In genomic region chr19:3987619-3988371, GRCh38 we compare ENCODE assay signal across 1 cellular context.
TF ChIP-seq lines count a peak whose summit lies in the region.

No MANE protein-coding gene starts in this region.

TF ChIP-seq in HepG2, 621 proteins besides CTCF, POLR2A, EP300 and RAD21 (continues in another document):
- TF ChIP-seq HNF1B (CRISPR knock-in tag; IDR thresholded peaks at IDR 0.05) (no peak), HNRNPH1 (optimal IDR thresholded peaks at IDR 0.05; ENCODE audit: low read depth, low read length) (no peak), HOXA3 (CRISPR knock-in tag; IDR thresholded peaks at IDR 0.05) (0 out of 2 replicates have a peak, but pooled peaks have one; percentile 4), ERF (CRISPR knock-in tag; IDR thresholded peaks at IDR 0.05) (no peak), SMYD3 (CRISPR knock-in tag; IDR thresholded peaks at IDR 0.05) (no peak), ZBTB7A (CRISPR knock-in tag; IDR thresholded peaks at IDR 0.05) (no peak), ZFP37 (CRISPR knock-in tag; IDR thresholded peaks at IDR 0.05; ENCODE audit: borderline replicate concordance) (no peak), ZNF263 (CRISPR knock-in tag; IDR thresholded peaks at IDR 0.05) (no peak), ZBTB49 (CRISPR knock-in tag; IDR thresholded peaks at IDR 0.05; ENCODE audit: borderline replicate concordance) (no peak), ZNF543 (CRISPR knock-in tag; IDR thresholded peaks at IDR 0.05) (0 out of 2 replicates have a peak, but pooled peaks have one; percentile 38), NR2F2 (IDR thresholded peaks at IDR 0.05; ENCODE audit: borderline replicate concordance, low read depth) (no peak), TCF12 (IDR thresholded peaks at IDR 0.05) (no peak), TCF12 (CRISPR knock-in tag; IDR thresholded peaks at IDR 0.05) (no peak), POLR2AphosphoS5 (IDR thresholded peaks at IDR 0.05; ENCODE audit: low read depth, low read length) (no peak), ZSCAN9 (CRISPR knock-in tag; IDR thresholded peaks at IDR 0.05; ENCODE audit: borderline replicate concordance) (no peak), ATRX (CRISPR knock-in tag; IDR thresholded peaks at IDR 0.05; ENCODE audit: borderline replicate concordance) (no peak), LBX2 (CRISPR knock-in tag; IDR thresholded peaks at IDR 0.05; ENCODE audit: borderline replicate concordance) (no peak), KLF9 (CRISPR knock-in tag; IDR thresholded peaks at IDR 0.05; ENCODE audit: low read depth) (no peak), ZNF143 (CRISPR knock-in tag; IDR thresholded peaks at IDR 0.05) (no peak), KLF11 (CRISPR knock-in tag; IDR thresholded peaks at IDR 0.05) (no peak), RXRB (CRISPR knock-in tag; IDR thresholded peaks at IDR 0.05; ENCODE audit: borderline replicate concordance) (no peak), CREB3 (CRISPR knock-in tag; IDR thresholded peaks at IDR 0.05) (no peak), FOXK2 (IDR thresholded peaks at IDR 0.05) (no peak), ZNF577 (CRISPR knock-in tag; IDR thresholded peaks at IDR 0.05; ENCODE audit: borderline replicate concordance, low read depth) (no peak), ZNF607 (CRISPR knock-in tag; IDR thresholded peaks at IDR 0.05; ENCODE audit: borderline replicate concordance) (no peak), ZNF460 (CRISPR knock-in tag; IDR thresholded peaks at IDR 0.05; ENCODE audit: borderline replicate concordance) (peak; percentile 56; the same call in 1 of the 2 replicates), HMGXB3 (CRISPR knock-in tag; IDR thresholded peaks at IDR 0.05; ENCODE audit: borderline replicate concordance) (0 out of 2 replicates have a peak, but pooled peaks have one; percentile 2), ZNF619 (CRISPR knock-in tag; IDR thresholded peaks at IDR 0.05) (peak; percentile 19; the same call in 1 of the 2 replicates), KDM6A (CRISPR knock-in tag; IDR thresholded peaks at IDR 0.05; ENCODE audit: low read depth) (no peak), CREM (IDR thresholded peaks at IDR 0.05) (no peak), CREM (CRISPR knock-in tag; IDR thresholded peaks at IDR 0.05) (no peak), MLX (CRISPR knock-in tag; IDR thresholded peaks at IDR 0.05) (no peak), ZNF740 (CRISPR knock-in tag; IDR thresholded peaks at IDR 0.05) (no peak), SMC3 (IDR thresholded peaks at IDR 0.05; ENCODE audit: low read length) (no peak), MYC (CRISPR knock-in tag; IDR thresholded peaks at IDR 0.05; ENCODE audit: borderline replicate concordance) (0 out of 2 replicates have a peak, but pooled peaks have one; percentile 20), CSRNP2 (CRISPR knock-in tag; conservative IDR thresholded peaks at IDR 0.05; ENCODE audit: low read depth) (no peak), ZNF136 (CRISPR knock-in tag; IDR thresholded peaks at IDR 0.05; ENCODE audit: low read depth) (no peak), ZMAT3 (CRISPR knock-in tag; conservative IDR thresholded peaks at IDR 0.05) (no peak), ZKSCAN5 (CRISPR knock-in tag; IDR thresholded peaks at IDR 0.05) (no peak), SNAPC4 (CRISPR knock-in tag; IDR thresholded peaks at IDR 0.05) (no peak), ARID4A (CRISPR knock-in tag; IDR thresholded peaks at IDR 0.05; ENCODE audit: borderline replicate concordance) (no peak)
